18 cellular contexts compared by ENCODE assay signal in the genomic region with DNA sequence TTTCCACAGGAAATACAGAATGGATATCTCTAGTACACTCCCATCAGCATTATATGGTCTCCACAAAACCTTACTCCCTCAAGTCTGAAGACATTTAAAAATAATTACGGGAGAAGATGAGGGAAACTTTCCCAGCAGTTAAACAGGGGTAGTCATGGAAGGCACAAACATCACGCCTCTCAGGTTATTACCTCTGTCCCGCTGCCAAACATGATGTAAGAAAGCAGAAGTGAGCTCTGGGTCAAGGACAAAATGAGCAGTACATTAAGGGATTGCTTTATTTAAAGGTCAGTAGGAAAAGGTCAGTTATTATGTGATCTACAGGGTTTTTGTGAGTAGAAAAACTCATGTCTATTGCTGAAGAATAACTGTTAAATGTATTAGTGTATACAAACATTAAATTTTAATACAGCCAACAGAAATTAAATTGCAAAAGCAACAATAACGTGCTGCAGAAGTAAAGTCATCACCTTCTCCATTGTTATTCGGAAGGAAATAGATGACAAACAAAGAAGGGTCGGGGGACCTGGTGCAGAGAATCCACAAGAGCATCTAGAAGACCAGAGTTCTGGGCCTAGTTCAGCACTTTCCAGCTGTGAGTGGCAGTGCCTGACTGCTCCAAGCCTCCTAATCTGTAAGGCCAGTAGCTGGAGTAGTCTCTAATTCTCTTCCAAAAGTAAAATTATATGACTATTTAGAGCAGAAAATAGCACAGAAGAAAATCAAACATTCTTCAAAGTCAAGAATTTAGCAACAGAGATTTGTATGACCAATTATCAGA.
DNase-seq lines count a peak whose midpoint lies in the region; ATAC-seq, FAIRE-seq and TF ChIP-seq lines count a peak whose summit lies in the region.
"Had no signal": no experiment of that assay in that cellular context is flagged by ENCODE, and none has a peak within 500 bp of the region (broad histone marks: within the 10 kb centered on the region; RNA-seq: fewer than 3 reads in every experiment).

No MANE protein-coding gene starts in this region.

- no peaks in the 10 kb centered on the region for H3K27me3 Mint-ChIP-seq in WTC11 (ENCODE audit: low read depth)
- H3K27me3 Mint-ChIP-seq: B cell had no signal

- H4K20me1 ChIP-seq in OCI-LY7 (ENCODE audit: insufficient read depth, low read length): no peaks in the 10 kb centered on the region

- H3K27me3 ChIP-seq in sigmoid colon: no peaks in the 10 kb centered on the region
- H3K27me3 ChIP-seq: esophagus squamous epithelium, tibial nerve had no signal

- H3K9me3 ChIP-seq in sigmoid colon (no peaks in the 10 kb centered on the region), OCI-LY7 (ENCODE audit: low read length) (no peaks in the 10 kb centered on the region)
- H3K9me3 ChIP-seq: esophagus squamous epithelium, tibial nerve had no signal

- TF ChIP-seq POLR2A in sigmoid colon (IDR thresholded peaks at IDR 0.05): no peak
- TF ChIP-seq POLR2A in H54 (IDR thresholded peaks at IDR 0.05; ENCODE audit: low read depth, low read length): no peak

- no peak overlapping the region for H2AFZ ChIP-seq in OCI-LY7 (ENCODE audit: low read length)

- CTCF ChIA-PET in WTC11 (lab: Charles Lee): no interaction called here
- CTCF ChIA-PET in OCI-LY7 (lab: Charles Lee; ENCODE audit: unreplicated experiment): no interaction called here

- no peaks in the 10 kb centered on the region for H3K36me3 Mint-ChIP-seq in WTC11

- ATAC-seq in HG03175 (IDR thresholded peaks at IDR 0.05; ENCODE audit: unreplicated experiment): peak; percentile 47
- peak; percentile 91 for ATAC-seq in WTC11
- peak; percentile 99 for ATAC-seq in left colon
- no peak for ATAC-seq in GM21423 (IDR thresholded peaks at IDR 0.05; ENCODE audit: unreplicated experiment)
- ATAC-seq: SK-N-SH treated with all-trans-retinoic acid at 6 μM for 48 hours had no signal

- peaks cover 43% of the 10 kb centered on the region for H3K4me1 Mint-ChIP-seq in WTC11

- TF ChIP-seq CTCF in WTC11 (IDR thresholded peaks at IDR 0.05): no peak
- no peak for TF ChIP-seq CTCF in sigmoid colon (IDR thresholded peaks at IDR 0.05)
- no peak for TF ChIP-seq CTCF in OCI-LY7 (conservative IDR thresholded peaks at IDR 0.05; ENCODE audit: low read length)

- H3K9me3 Mint-ChIP-seq in WTC11: no peaks in the 10 kb centered on the region

- H3K79me2 ChIP-seq in OCI-LY7 (ENCODE audit: insufficient read depth, low read depth, low read length): no peaks in the 10 kb centered on the region

- peak overlapping the region; percentile 88 for H3K27ac Mint-ChIP-seq in WTC11
- H3K27ac Mint-ChIP-seq: B cell had no signal

- H3K9me2 ChIP-seq in OCI-LY7 (ENCODE audit: insufficient read depth, low read length): no peaks in the 10 kb centered on the region

- FAIRE-seq in H54 (lab: Jason Lieb, UNC): no peak

- H3K27ac ChIP-seq in sigmoid colon (peak overlapping the region in 3 of 4 donors; percentile 29 to 64 (median 31)), OCI-LY7 (ENCODE audit: low read depth, low read length, poor library complexity, severe bottlenecking) (no peak overlapping the region)
- H3K27ac ChIP-seq: WERI-Rb-1 had no signal

- no peak for TF ChIP-seq EP300 in sigmoid colon (IDR thresholded peaks at IDR 0.05)

- BruUV-seq in OCI-LY7 (replicated peaks; lab: Mats Ljungman, UMichigan): no TSS peak

- H3K4me3 ChIP-seq in sigmoid colon: no peak overlapping the region
- H3K4me3 ChIP-seq in OCI-LY7 (ENCODE audit: low read depth, low read length, poor library complexity, severe bottlenecking): no peak overlapping the region
- H3K4me3 ChIP-seq: esophagus squamous epithelium, lung, tibial nerve had no signal

- no peak overlapping the region for H3K4me3 Mint-ChIP-seq in WTC11
- H3K4me3 Mint-ChIP-seq: B cell had no signal

- no peaks in the 10 kb centered on the region for H3K36me3 ChIP-seq in sigmoid colon
- no peaks in the 10 kb centered on the region for H3K36me3 ChIP-seq in OCI-LY7 (ENCODE audit: insufficient read depth, low read length)
- H3K36me3 ChIP-seq: esophagus squamous epithelium, tibial nerve, WERI-Rb-1 had no signal

- POLR2A ChIA-PET in WTC11 (lab: Charles Lee): no interaction called here
- POLR2A ChIA-PET in OCI-LY7 (lab: Charles Lee): no interaction called here

- peaks cover 0 to 46% (median 19%) of the 10 kb centered on the region in 4 donors for H3K4me1 ChIP-seq in sigmoid colon
- H3K4me1 ChIP-seq in OCI-LY7 (ENCODE audit: insufficient read depth, low read length, poor library complexity, severe bottlenecking): no peaks in the 10 kb centered on the region

- H3K4me2 ChIP-seq in OCI-LY7 (ENCODE audit: low read length): no peak overlapping the region

- DNase-seq in WTC11 (ENCODE audit: low spot score): peak; percentile 12
- peak; percentile 50 to 61 for DNase-seq in left colon
- DNase-seq in sigmoid colon: peak; percentile 65
- DNase-seq in H54 (ENCODE audit: insufficient read length, low spot score): no peak
- no peak for DNase-seq in NCI-H524 (lab: John Stamatoyannopoulos, UW)
- DNase-seq in OCI-LY7 (ENCODE audit: low spot score): no peak
- DNase-seq: esophagus squamous epithelium, hippocampal formation, MV-4-11, occipital lobe, OCI-M1, WERI-Rb-1 had no signal

- intact Hi-C loops in left colon (cut with DNase I, micrococcal nuclease): loop anchor here in 1 of 2 donors (5.0 kb wide), 1 partner anchor 171 kb away; a partner anchor contains a TSS
- intact Hi-C loops in sigmoid colon (cut with DNase I): loop anchor here (5.0 kb wide), 1 partner anchor 171 kb away; a partner anchor contains a TSS
- intact Hi-C loops in OCI-LY7 (cut with micrococcal nuclease; ENCODE audit: unreplicated experiment): no loop called here

- WGBS in sigmoid colon, 2 donors: 39 to 75% methylated on average over 6 of the region's 6 CpGs

TF ChIP-seq in WTC11, 78 proteins besides CTCF, POLR2A, EP300 and RAD21:
- TF ChIP-seq GABPB1 (CRISPR knock-in tag; IDR thresholded peaks at IDR 0.05) (peak; percentile 47; the same call in 1 of the 2 replicates), JUN (CRISPR knock-in tag; IDR thresholded peaks at IDR 0.05) (no peak)

Comparison
In these comparisons a context has a peak if more than half of its experiments do, and no peak if none do; other contexts are left out.
1. DNase-seq: peak in WTC11 (single experiment), left colon (2 of 2) and sigmoid colon (single experiment); none in H54 (single experiment), NCI-H524 (0 of 2) and OCI-LY7 (single experiment).